Comparison of ENCODE assay signal across 8 cellular contexts in the genomic region with DNA sequence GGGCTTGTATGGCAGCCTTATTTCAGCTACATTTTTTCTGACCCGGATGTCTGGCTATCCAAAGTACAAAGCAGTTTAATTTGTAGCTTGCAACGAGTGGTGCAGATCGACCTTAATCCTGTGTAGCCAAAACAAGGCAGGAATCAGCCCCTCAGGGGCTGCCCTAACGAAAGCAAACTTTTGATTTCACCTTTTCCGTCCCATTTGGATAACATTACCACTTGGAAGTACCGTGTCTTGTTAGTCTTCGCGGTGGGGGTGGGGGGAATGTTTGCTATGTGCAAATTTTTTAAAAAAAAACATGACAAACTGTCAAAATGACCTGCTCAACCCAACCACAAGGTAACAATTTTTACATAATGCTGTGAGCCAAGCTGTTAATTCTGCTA. TPM values are rescaled to one million over a fixed set of nuclear protein-coding genes. Genes with fewer than 3 reads are reported as not detected.
DNase-seq lines count a peak whose midpoint lies in the region; ATAC-seq and TF ChIP-seq lines count a peak whose summit lies in the region.

No MANE protein-coding gene starts in this region.

- POLR2A ChIA-PET in HEK293 (lab: Yijun Ruan, JAX) = interaction anchor here (1.0 to 1.5 kb wide), 3 partner anchors 21 to 384 kb away, joined by 3 to 9 read pairs (median 6); partner anchors contain the start of genes LAMTOR3 and TRMT10A
- POLR2A ChIA-PET in activated B cell treated with CpG ODN at 0.5 μM for 24 hours (lab: Charles Lee) = interaction anchor here (1.0 to 3.7 kb wide), 9 partner anchors 49 to 1803 kb away, joined by 3 to 57 read pairs (median 7); partner anchors contain the start of genes ADH5, DAPP1, LAMTOR3 and STPG2

- peak overlapping the region; percentile 76 for H3K27ac ChIP-seq in HEK293 (ENCODE audit: extremely low read depth, low read depth, low read length)
- peak overlapping the region; percentile 96 to 99 (median 98) for H3K27ac ChIP-seq in spleen

- peak overlapping the region; percentile 96 for H3K27ac Mint-ChIP-seq in activated B cell treated with CpG ODN at 0.5 μM for 24 hours

- CTCF ChIA-PET in HEK293 (lab: Yijun Ruan, JAX) = interaction anchor here (2.0 kb wide), 1 partner anchor 139 kb away, joined by 4 read pairs; no protein-coding TSS in a partner anchor
- CTCF ChIA-PET in activated B cell treated with CpG ODN at 0.5 μM for 24 hours (lab: Charles Lee) = interaction anchor here (1.0 to 3.5 kb wide), 5 partner anchors 62 to 384 kb away, joined by 3 to 31 read pairs (median 8); partner anchors contain the start of gene TRMT10A

- peaks cover 4% of the 10 kb centered on the region for H3K9me3 Mint-ChIP-seq in activated B cell treated with CpG ODN at 0.5 μM for 24 hours

- no peak overlapping the region; the same call in 1 of the 2 replicates for H3K4me3 ChIP-seq in HEK293 (ENCODE audit: low read depth, low read length)
- H3K4me3 ChIP-seq in spleen = peak overlapping the region; percentile 66 to 97 (median 95)

- H3K36me3 ChIP-seq in HEK293 (ENCODE audit: control insufficient read depth in 2 of 2, insufficient read depth in 1 of 2, low read length in 2 of 2) = peaks cover 3 to 40% of the 10 kb centered on the region in 2 experiments; a peak in 1 of 3 replicates
- H3K36me3 ChIP-seq in spleen = peaks cover 0 to 15% (median 2%) of the 10 kb centered on the region in 6 donors

- H3K36me3 Mint-ChIP-seq in activated B cell treated with CpG ODN at 0.5 μM for 24 hours (ENCODE audit: low read depth) = peaks cover 32% of the 10 kb centered on the region

- peaks cover 50% of the 10 kb centered on the region for H3K4me1 Mint-ChIP-seq in activated B cell treated with CpG ODN at 0.5 μM for 24 hours

- 18 to 35% (median 29%) methylated on average over 8 of the region's 8 CpGs for WGBS in spleen, 5 donors

- H3K27me3 Mint-ChIP-seq in activated B cell treated with CpG ODN at 0.5 μM for 24 hours = no peaks in the 10 kb centered on the region

- ATAC-seq in activated B cell treated with CpG ODN at 0.5 μM for 24 hours (ENCODE audit: low read depth) (no peak), GM21526 (IDR thresholded peaks at IDR 0.05; ENCODE audit: low FRiP score, unreplicated experiment) (no peak)

- no peaks in the 10 kb centered on the region for H3K4me1 ChIP-seq in HEK293 (ENCODE audit: control insufficient read depth, insufficient read depth, low read length)
- H3K4me1 ChIP-seq in spleen = peaks cover 50 to 83% (median 65%) of the 10 kb centered on the region in 6 donors

- TF ChIP-seq CTCF in HEK293 (tag by site-specific recombination; IDR thresholded peaks at IDR 0.05) (no peak), activated B cell treated with CpG ODN at 0.5 μM for 24 hours (IDR thresholded peaks at IDR 0.05) (no peak), spleen (IDR thresholded peaks at IDR 0.05 in 8 of 11, conservative IDR thresholded peaks at IDR 0.05 in 3 of 11) (no peak)

- intact Hi-C loops in activated B cell treated with CpG ODN at 0.5 μM for 24 hours (cut with micrococcal nuclease) (loop anchor here (5.0 kb wide), 4 partner anchors 145 to 1805 kb away; partner anchors contain the start of gene STPG2), spleen (cut with DNase I; ENCODE audit: low total_unique reads) (loop anchor here (5.0 kb wide), 1 partner anchor 385 kb away; the partner anchor contains the start of gene TRMT10A)

- DNase-seq in activated B cell treated with CpG ODN at 0.5 μM for 24 hours (no peak), hepatic stellate cell (ENCODE audit: low spot score) (peak; percentile 4), spleen (no peak), NCI-H2081 treated with DMSO at 0.1 percent for 48 hours (lab: John Stamatoyannopoulos, UW) (no peak), ecto neural progenitor cell (ENCODE audit: low spot score) (no peak), NCI-H2107 (lab: John Stamatoyannopoulos, UW) (no peak)

- no peaks in the 10 kb centered on the region for H3K9me3 ChIP-seq in HEK293 (ENCODE audit: control insufficient read depth, insufficient read depth, low read depth, low read length)
- no peaks in the 10 kb centered on the region for H3K9me3 ChIP-seq in spleen

- no peak for TF ChIP-seq POLR2A in spleen (IDR thresholded peaks at IDR 0.05)

- peak overlapping the region; percentile 91 for H3K4me3 Mint-ChIP-seq in activated B cell treated with CpG ODN at 0.5 μM for 24 hours

- H3K27me3 ChIP-seq in spleen (replicated peaks in 1 of 7) = no peaks in the 10 kb centered on the region

TF ChIP-seq in HEK293, 187 proteins besides CTCF, POLR2A, EP300 and RAD21:
- TF ChIP-seq PRDM10 (tag by site-specific recombination; IDR thresholded peaks at IDR 0.05) = 0 out of 2 replicates have a peak, but pooled peaks have one; percentile 13
- TF ChIP-seq, protein P1, sequence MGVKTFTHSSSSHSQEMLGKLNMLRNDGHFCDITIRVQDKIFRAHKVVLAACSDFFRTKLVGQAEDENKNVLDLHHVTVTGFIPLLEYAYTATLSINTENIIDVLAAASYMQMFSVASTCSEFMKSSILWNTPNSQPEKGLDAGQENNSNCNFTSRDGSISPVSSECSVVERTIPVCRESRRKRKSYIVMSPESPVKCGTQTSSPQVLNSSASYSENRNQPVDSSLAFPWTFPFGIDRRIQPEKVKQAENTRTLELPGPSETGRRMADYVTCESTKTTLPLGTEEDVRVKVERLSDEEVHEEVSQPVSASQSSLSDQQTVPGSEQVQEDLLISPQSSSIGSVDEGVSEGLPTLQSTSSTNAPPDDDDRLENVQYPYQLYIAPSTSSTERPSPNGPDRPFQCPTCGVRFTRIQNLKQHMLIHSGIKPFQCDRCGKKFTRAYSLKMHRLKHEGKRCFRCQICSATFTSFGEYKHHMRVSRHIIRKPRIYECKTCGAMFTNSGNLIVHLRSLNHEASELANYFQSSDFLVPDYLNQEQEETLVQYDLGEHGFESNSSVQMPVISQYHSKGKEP (tag by site-specific recombination; IDR thresholded peaks at IDR 0.05) = 0 out of 2 replicates have a peak, but pooled peaks have one; percentile 42
- no peak for TF ChIP-seq ZNF404 (tag by site-specific recombination; IDR thresholded peaks at IDR 0.05)
- peak; percentile 47; the same call in 1 of the 2 replicates for TF ChIP-seq PRDM1 (tag by site-specific recombination; IDR thresholded peaks at IDR 0.05)
- TF ChIP-seq ZXDB (tag by site-specific recombination; IDR thresholded peaks at IDR 0.05) = 0 out of 2 replicates have a peak, but pooled peaks have one; percentile 23

RNA-seq across cellular contexts. Expression of gene DNAJB14, which starts 0.8 kb away (rescaled TPM):
- total RNA-seq in activated B cell treated with CpG ODN at 0.5 μM for 24 hours (44.7 and 48.8 TPM in 2 replicates), spleen (10 to 100 TPM; 40.9 to 77.7 (median 55.2) TPM)
- polyA plus RNA-seq in spleen = 10 to 100 TPM; 10.6 to 11.0 (median 10.8) TPM

RNA-seq across cellular contexts. Expression of gene H2AZ1, which starts 2.9 kb away (rescaled TPM):
- total RNA-seq in activated B cell treated with CpG ODN at 0.5 μM for 24 hours (122 and 131 TPM in 2 replicates), spleen (100 to 1,000 TPM; 107 to 161 (median 128) TPM)
- polyA plus RNA-seq in spleen = 100 to 1,000 TPM; 123 to 262 (median 253) TPM

RNA-seq across cellular contexts. Expression of gene LAMTOR3, which starts 53.0 kb away (rescaled TPM):
- total RNA-seq in activated B cell treated with CpG ODN at 0.5 μM for 24 hours = 21.9 and 23.8 TPM in 2 replicates
- 10 to 100 TPM; 22.4 to 50.1 (median 34.8) TPM for total RNA-seq in spleen
- 10 to 100 TPM; 28.6 to 52.6 (median 43.8) TPM for polyA plus RNA-seq in spleen
